ENCODE assay signal across 24 cellular contexts in genomic region chr11:68048681-68049508, GRCh38. TPM values are rescaled to one million over a fixed set of nuclear protein-coding genes. Genes with fewer than 3 reads are reported as not detected.
DNase-seq lines count a peak whose midpoint lies in the region; ATAC-seq and TF ChIP-seq lines count a peak whose summit lies in the region.
"Had no signal": no experiment of that assay in that cellular context is flagged by ENCODE, and none has a peak within 500 bp of the region (broad histone marks: within the 10 kb centered on the region; RNA-seq: fewer than 3 reads in every experiment).

No MANE protein-coding gene starts in this region.

- no peak overlapping the region for H3K4me3 Mint-ChIP-seq in dendritic cell treated with granulocyte-macrophage colony-stimulating factor and Interleukin-4, amounts not matched to agents 40 ng/mL and 50 ng/mL, for 4 days
- H3K4me3 Mint-ChIP-seq: natural killer cell treated with Interleukin-12 subunit alpha and Interleukin-12 subunit beta and Interleukin-15 and Interleukin-18, amount 100 ng/mL, for 72 hours had no signal

- no peaks in the 10 kb centered on the region for H3K9me3 Mint-ChIP-seq in dendritic cell treated with granulocyte-macrophage colony-stimulating factor and Interleukin-4, amounts not matched to agents 40 ng/mL and 50 ng/mL, for 4 days
- H3K9me3 Mint-ChIP-seq: natural killer cell treated with Interleukin-12 subunit alpha and Interleukin-12 subunit beta and Interleukin-15 and Interleukin-18, amount 100 ng/mL, for 72 hours had no signal

- no peak overlapping the region for H3K4me3 ChIP-seq in HEK293 (ENCODE audit: low read depth, low read length)
- H3K4me3 ChIP-seq in sigmoid colon, result no peak overlapping the region
- H3K4me3 ChIP-seq: smooth muscle cell, stomach, thyroid gland had no signal

- CTCF ChIA-PET in HEK293 (lab: Yijun Ruan, JAX), result no interaction called here

- H3K4me1 ChIP-seq in HEK293 (ENCODE audit: control insufficient read depth, insufficient read depth, low read length) (no peaks in the 10 kb centered on the region), sigmoid colon (no peaks in the 10 kb centered on the region), foreskin keratinocyte (no peaks in the 10 kb centered on the region)

- TF ChIP-seq CTCF in GM10266 (IDR thresholded peaks at IDR 0.05; ENCODE audit: control insufficient read depth, insufficient read depth, low read depth, missing control alignments) (no peak), HEK293 (tag by site-specific recombination; IDR thresholded peaks at IDR 0.05) (no peak), sigmoid colon (IDR thresholded peaks at IDR 0.05) (no peak), foreskin keratinocyte (conservative IDR thresholded peaks at IDR 0.05) (no peak)

- 93% methylated on average over 35 of the region's 35 CpGs for WGBS in sigmoid colon, 2 donors

- H3K27ac ChIP-seq in HEK293 (ENCODE audit: extremely low read depth, low read depth, low read length), result no peak overlapping the region
- no peak overlapping the region for H3K27ac ChIP-seq in sigmoid colon
- no peak overlapping the region for H3K27ac ChIP-seq in foreskin keratinocyte
- H3K27ac ChIP-seq: brain microvascular endothelial cell, stomach, thyroid gland had no signal

- intact Hi-C loops in dendritic cell treated with granulocyte-macrophage colony-stimulating factor and Interleukin-4, amounts not matched to agents 40 ng/mL and 50 ng/mL, for 4 days (cut with micrococcal nuclease), result no loop called here
- intact Hi-C loops in sigmoid colon (cut with DNase I), result no loop called here

- H3K4me1 Mint-ChIP-seq in dendritic cell treated with granulocyte-macrophage colony-stimulating factor and Interleukin-4, amounts not matched to agents 40 ng/mL and 50 ng/mL, for 4 days (ENCODE audit: low read depth), result peaks cover 24% of the 10 kb centered on the region

- ATAC-seq in HG02759 (IDR thresholded peaks at IDR 0.05; ENCODE audit: unreplicated experiment), result no peak
- no peak for ATAC-seq in foreskin keratinocyte
- ATAC-seq: natural killer cell treated with Interleukin-12 subunit alpha and Interleukin-12 subunit beta and Interleukin-15 and Interleukin-18, amount 100 ng/mL, for 72 hours had no signal

- no peak for TF ChIP-seq POLR2A in sigmoid colon (IDR thresholded peaks at IDR 0.05)

- peaks cover 100% of the 10 kb centered on the region for H3K36me3 Mint-ChIP-seq in dendritic cell treated with granulocyte-macrophage colony-stimulating factor and Interleukin-4, amounts not matched to agents 40 ng/mL and 50 ng/mL, for 4 days (ENCODE audit: low read depth)
- H3K36me3 Mint-ChIP-seq: natural killer cell treated with Interleukin-12 subunit alpha and Interleukin-12 subunit beta and Interleukin-15 and Interleukin-18, amount 100 ng/mL, for 72 hours had no signal

- TF ChIP-seq EP300 in sigmoid colon (IDR thresholded peaks at IDR 0.05), result no peak

- H3K27me3 ChIP-seq in sigmoid colon (no peaks in the 10 kb centered on the region), foreskin keratinocyte (no peaks in the 10 kb centered on the region)
- H3K27me3 ChIP-seq: brain microvascular endothelial cell, stomach, thyroid gland had no signal

- no peaks in the 10 kb centered on the region for H3K27me3 Mint-ChIP-seq in dendritic cell treated with granulocyte-macrophage colony-stimulating factor and Interleukin-4, amounts not matched to agents 40 ng/mL and 50 ng/mL, for 4 days
- H3K27me3 Mint-ChIP-seq: natural killer cell treated with Interleukin-12 subunit alpha and Interleukin-12 subunit beta and Interleukin-15 and Interleukin-18, amount 100 ng/mL, for 72 hours had no signal

- POLR2A ChIA-PET in HEK293 (lab: Yijun Ruan, JAX), result interaction anchor here (0.6 kb wide), 1 partner anchor 46 kb away, joined by 6 read pairs; no protein-coding TSS in a partner anchor

- H3K27ac Mint-ChIP-seq in dendritic cell treated with granulocyte-macrophage colony-stimulating factor and Interleukin-4, amounts not matched to agents 40 ng/mL and 50 ng/mL, for 4 days, result peak overlapping the region; percentile 55
- H3K27ac Mint-ChIP-seq: natural killer cell treated with Interleukin-12 subunit alpha and Interleukin-12 subunit beta and Interleukin-15 and Interleukin-18, amount 100 ng/mL, for 72 hours had no signal

- DNase-seq in GM10266 (ENCODE audit: extremely low spot score) (peak; percentile 32), sigmoid colon (peak; percentile 61), NCI-H2029 treated with DMSO at 0.1 percent for 48 hours (lab: John Stamatoyannopoulos, UW) (no peak), foreskin keratinocyte (no peak)
- DNase-seq: activated CD4-positive, alpha-beta T cell treated with anti-CD3 and anti-CD28 coated beads, Interleukin-2, amount 50 U/mL, for 4 hours; activated naive CD4-positive, alpha-beta T cell treated with anti-CD3 and anti-CD28 coated beads, Interleukin-2, amount 50 U/mL, for 16 hours; brain microvascular endothelial cell; DMS79 treated with DMSO at 0.1 percent for 48 hours; GF-D8; GOT3; hippocampal formation; NCI-H1436 treated with DMSO at 0.1 percent for 48 hours; NCI-H2107; SHP77; stimulated activated CD4-positive, alpha-beta T cell treated with anti-CD3 and anti-CD28 coated beads, Interleukin-2, amount 100 ng/mL, for 24 hours; stimulated activated CD8-positive, alpha-beta memory T cell treated with anti-CD3 and anti-CD28 coated beads, Interleukin-4, amount 100 ng/mL, for 48 hours; stomach; T-helper 2 cell had no signal

- H3K9me3 ChIP-seq in HEK293 (ENCODE audit: control insufficient read depth, insufficient read depth, low read depth, low read length), result no peaks in the 10 kb centered on the region
- H3K9me3 ChIP-seq in sigmoid colon, result no peaks in the 10 kb centered on the region
- H3K9me3 ChIP-seq: stomach, thyroid gland had no signal

- peaks cover 0 to 36% of the 10 kb centered on the region in 2 experiments; a peak in 1 of 3 replicates for H3K36me3 ChIP-seq in HEK293 (ENCODE audit: control insufficient read depth in 2 of 2, insufficient read depth in 1 of 2, low read length in 2 of 2)
- peaks cover 17 to 86% (median 46%) of the 10 kb centered on the region in 4 donors for H3K36me3 ChIP-seq in sigmoid colon

TF ChIP-seq in HEK293, 187 proteins besides CTCF, POLR2A, EP300 and RAD21:
- no peak for TF ChIP-seq MYNN (tag by site-specific recombination; IDR thresholded peaks at IDR 0.05; ENCODE audit: borderline replicate concordance)
- 0 out of 2 replicates have a peak, but pooled peaks have one; percentile 23 for TF ChIP-seq HIC1 (tag by site-specific recombination; IDR thresholded peaks at IDR 0.05)

RNA-seq across cellular contexts. Expression of gene TCIRG1, which starts 10.1 kb away (rescaled TPM):
- total RNA-seq in sigmoid colon, result 100 to 1,000 TPM in 1 of 4 donors, 10 to 100 TPM in 3; 69.9 to 147 (median 81.9) TPM
- 100 to 1,000 TPM in 1 of 3 donors, 10 to 100 TPM in 2; 15.0 to 276 (median 23.6) TPM for polyA plus RNA-seq in sigmoid colon
- 36.7 and 46.0 TPM in 2 replicates for total RNA-seq in foreskin keratinocyte
- 43.5 and 57.1 TPM in 2 replicates for polyA plus RNA-seq in foreskin keratinocyte

RNA-seq across cellular contexts. Expression of gene NDUFS8, which starts 18.4 kb away (rescaled TPM):
- total RNA-seq in sigmoid colon (100 to 1,000 TPM; 174 to 255 (median 212) TPM), foreskin keratinocyte (149 and 157 TPM in 2 replicates)
- polyA plus RNA-seq in sigmoid colon (100 to 1,000 TPM; 149 to 168 (median 164) TPM), foreskin keratinocyte (188 and 220 TPM in 2 replicates)

RNA-seq across cellular contexts. Expression of gene ALDH3B1, which starts 38.8 kb away (rescaled TPM):
- total RNA-seq in sigmoid colon (10 to 100 TPM in 3 of 4 donors, 1 to 10 TPM in 1; 9.4 to 14.7 (median 11.7) TPM), foreskin keratinocyte (not detected in 2 replicates)
- polyA plus RNA-seq in sigmoid colon (10 to 100 TPM in 1 of 3 donors, 1 to 10 TPM in 2; 6.2 to 11.0 (median 7.8) TPM), foreskin keratinocyte (0.03 TPM in 1 of 2 replicates, not detected in the other)

RNA-seq across cellular contexts. Expression of gene UNC93B1, which starts 45.0 kb away (rescaled TPM):
- total RNA-seq in sigmoid colon (10 to 100 TPM; 24.7 to 27.6 (median 25.6) TPM), foreskin keratinocyte (14.8 and 16.3 TPM in 2 replicates)
- polyA plus RNA-seq in sigmoid colon (10 to 100 TPM; 11.4 to 52.7 (median 11.6) TPM), foreskin keratinocyte (14.8 and 15.3 TPM in 2 replicates)

Comparison
In these comparisons a context has a peak if more than half of its experiments do, and no peak if none do; other contexts are left out.
1. DNase-seq: peak in GM10266 (single experiment) and sigmoid colon (single experiment); none in NCI-H2029 treated with DMSO at 0.1 percent for 48 hours (single experiment) and foreskin keratinocyte (0 of 2).
2. RNA of gene ALDH3B1, which starts 38.8 kb away (total RNA-seq): 9.4 to 14.7 TPM in sigmoid colon; not detected in foreskin keratinocyte; every median in the first group is over 10 times any median in the second.